ENCODE assay signal across 16 cellular contexts in genomic region chr12:96301732-96302131, GRCh38.
DNase-seq lines count a peak whose midpoint lies in the region; TF ChIP-seq lines count a peak whose summit lies in the region.
"Had no signal": no experiment of that assay in that cellular context is flagged by ENCODE, and none has a peak within 500 bp of the region (broad histone marks: within the 10 kb centered on the region; RNA-seq: fewer than 3 reads in every experiment).

No MANE protein-coding gene starts in this region.

- H3K4me1 ChIP-seq in HEK293 (ENCODE audit: control insufficient read depth, insufficient read depth, low read length), result peaks cover 12% of the 10 kb centered on the region
- H3K4me1 ChIP-seq: BLaER1 treated with 17β-estradiol and CSF1 and Interleukin-3, amounts not matched to agents 10 nM and 100 nM had no signal

- CTCF ChIA-PET in HEK293 (lab: Yijun Ruan, JAX), result no interaction called here

- H3K9me3 ChIP-seq in HEK293 (ENCODE audit: control insufficient read depth, insufficient read depth, low read depth, low read length), result no peaks in the 10 kb centered on the region
- H3K9me3 ChIP-seq: BLaER1 treated with 17β-estradiol and CSF1 and Interleukin-3, amounts not matched to agents 10 nM and 100 nM had no signal

- no peak for TF ChIP-seq CTCF in HEK293 (tag by site-specific recombination; IDR thresholded peaks at IDR 0.05)

- POLR2A ChIA-PET in HEK293 (lab: Yijun Ruan, JAX), result no interaction called here

- DNase-seq in NCI-H2081 treated with DMSO at 0.1 percent for 48 hours (lab: John Stamatoyannopoulos, UW) (no peak), NCI-H2196 (lab: John Stamatoyannopoulos, UW; ENCODE audit: unreplicated experiment) (no peak), KG1 (lab: John Stamatoyannopoulos, UW) (no peak)
- DNase-seq: 8988T; ACHN; Calu3; CD4-positive, alpha-beta T cell; DMS 273 treated with DMSO at 0.1 percent for 48 hours; DMS79; HCEC 1CT had no signal

- H3K4me3 ChIP-seq in HEK293 (ENCODE audit: low read depth, low read length), result no peak overlapping the region
- H3K4me3 ChIP-seq: BLaER1 treated with 17β-estradiol and CSF1 and Interleukin-3, amounts not matched to agents 10 nM and 100 nM; GM12878 had no signal

- peaks cover 12 to 13% of the 10 kb centered on the region in 2 experiments; a peak in 2 of 3 replicates for H3K36me3 ChIP-seq in HEK293 (ENCODE audit: control insufficient read depth in 2 of 2, insufficient read depth in 1 of 2, low read length in 2 of 2)

- no peaks in the 10 kb centered on the region for H3K27me3 ChIP-seq in layer of hippocampus (ENCODE audit: control insufficient read depth, insufficient read depth, low read length)
- H3K27me3 ChIP-seq: BLaER1 treated with 17β-estradiol and CSF1 and Interleukin-3, amounts not matched to agents 10 nM and 100 nM had no signal

- H3K27ac ChIP-seq in HEK293 (ENCODE audit: extremely low read depth, low read depth, low read length) (no peak overlapping the region), cingulate gyrus (ENCODE audit: low read depth, low read length) (peak overlapping the region; percentile 74), layer of hippocampus (ENCODE audit: low read depth, low read length) (peak overlapping the region; percentile 35), temporal lobe (ENCODE audit: low read depth, low read length) (peak overlapping the region; percentile 85)
- H3K27ac ChIP-seq: BLaER1 treated with 17β-estradiol and CSF1 and Interleukin-3, amounts not matched to agents 10 nM and 100 nM had no signal

TF ChIP-seq in HEK293, 187 proteins besides CTCF, POLR2A, EP300 and RAD21:
- TF ChIP-seq PRDM6 (tag by site-specific recombination; IDR thresholded peaks at IDR 0.05) (0 out of 2 replicates have a peak, but pooled peaks have one; percentile 14), ELK4 (IDR thresholded peaks at IDR 0.05; ENCODE audit: borderline replicate concordance, low read depth, low read length) (no peak), ZNF544 (tag by site-specific recombination; IDR thresholded peaks at IDR 0.05) (no peak), ZNF701 (tag by site-specific recombination; IDR thresholded peaks at IDR 0.05) (no peak), ZNF692 (tag by site-specific recombination; IDR thresholded peaks at IDR 0.05) (no peak), ZNF132 (tag by site-specific recombination; IDR thresholded peaks at IDR 0.05; ENCODE audit: borderline replicate concordance) (no peak), ZNF19 (tag by site-specific recombination; IDR thresholded peaks at IDR 0.05; ENCODE audit: low read depth) (no peak)
